Comparison of ENCODE assay signal across 1 cellular context in genomic region chr5:55437452-55437851, GRCh38.
TF ChIP-seq lines count a peak whose summit lies in the region.

No MANE protein-coding gene starts in this region.

TF ChIP-seq in GM23338, 12 proteins besides CTCF, POLR2A, EP300 and RAD21 (continued from another document):
- TF ChIP-seq ZNF462 (CRISPR knock-in tag; IDR thresholded peaks at IDR 0.05) (no peak), NANOG (IDR thresholded peaks at IDR 0.05; ENCODE audit: borderline replicate concordance) (no peak), ZNF331 (CRISPR knock-in tag; IDR thresholded peaks at IDR 0.05; ENCODE audit: low read depth) (no peak), JUNB (IDR thresholded peaks at IDR 0.05; ENCODE audit: unreplicated experiment) (no peak), ETS1 (IDR thresholded peaks at IDR 0.05) (no peak), REST (IDR thresholded peaks at IDR 0.05; ENCODE audit: unreplicated experiment) (no peak)
